In genomic region chr18:48441405-48441881, GRCh38 we compare ENCODE assay signal across 13 cellular contexts. TPM values are rescaled to one million over a fixed set of nuclear protein-coding genes. Genes with fewer than 3 reads are reported as not detected.
A peak's percentile ranks its signal among the peaks of the same experiment; 100 is the strongest.
DNase-seq lines count a peak whose midpoint lies in the region; ATAC-seq and TF ChIP-seq lines count a peak whose summit lies in the region.
"Had no signal": no experiment of that assay in that cellular context is flagged by ENCODE, and none has a peak within 500 bp of the region (broad histone marks: within the 10 kb centered on the region; RNA-seq: fewer than 3 reads in every experiment).

No MANE protein-coding gene starts in this region.

- no peaks in the 10 kb centered on the region for H3K79me1 ChIP-seq in mesendoderm (ENCODE audit: low read length)

- no peaks in the 10 kb centered on the region for H3K9me3 Mint-ChIP-seq in natural killer cell treated with Interleukin-12 subunit alpha and Interleukin-12 subunit beta and Interleukin-15 and Interleukin-18, amount 100 ng/mL, for 72 hours
- H3K9me3 Mint-ChIP-seq: dendritic cell treated with granulocyte-macrophage colony-stimulating factor and Interleukin-4, amounts not matched to agents 40 ng/mL and 50 ng/mL, for 4 days; memory B cell; T-cell had no signal

- H3K23ac ChIP-seq in mesendoderm (ENCODE audit: low read length): no peak overlapping the region

- 23% methylated on average over 12 of the region's 16 CpGs for WGBS in SK-N-SH (ENCODE audit: low lambda C conversion rate)
- 16 to 38% (median 23%) methylated on average over 10 to 16 of the region's 16 CpGs for WGBS in heart left ventricle, 4 donors
- WGBS in mesendoderm (ENCODE audit: extremely low coverage, insufficient coverage, low lambda C conversion rate): no CpG with 5 or more reads among the region's 16 CpGs

- H3K27ac Mint-ChIP-seq in natural killer cell treated with Interleukin-12 subunit alpha and Interleukin-12 subunit beta and Interleukin-15 and Interleukin-18, amount 100 ng/mL, for 72 hours: no peak overlapping the region
- H3K27ac Mint-ChIP-seq: dendritic cell treated with granulocyte-macrophage colony-stimulating factor and Interleukin-4, amounts not matched to agents 40 ng/mL and 50 ng/mL, for 4 days; memory B cell; T-cell had no signal

- H2BK5ac ChIP-seq in mesendoderm (ENCODE audit: low read length): no peak overlapping the region

- no peak for TF ChIP-seq EP300 in SK-N-SH (IDR thresholded peaks at IDR 0.05; ENCODE audit: borderline replicate concordance in 1 of 2, low read depth in 1 of 2, low read length in 1 of 2)

- no peak overlapping the region for H3K18ac ChIP-seq in mesendoderm (ENCODE audit: low read length)

- no peaks in the 10 kb centered on the region for H3K79me2 ChIP-seq in SK-N-SH (ENCODE audit: insufficient read depth)
- no peaks in the 10 kb centered on the region for H3K79me2 ChIP-seq in mesendoderm (ENCODE audit: control insufficient read depth, insufficient read depth, low read length)

- H3F3A ChIP-seq in SK-N-SH (replicated peaks; ENCODE audit: insufficient read depth): no peaks in the 10 kb centered on the region

- H3K36me3 ChIP-seq in SK-N-SH (replicated peaks in 1 of 2; ENCODE audit: control insufficient read depth in 1 of 2, insufficient read depth in 2 of 2, low read length in 1 of 2) (no peaks in the 10 kb centered on the region), heart left ventricle (no peaks in the 10 kb centered on the region), skeletal muscle tissue (ENCODE audit: control insufficient read depth in 3 of 3, insufficient read depth in 3 of 3, low read length in 3 of 3) (no peaks in the 10 kb centered on the region), mesendoderm (ENCODE audit: control insufficient read depth, insufficient read depth, low read length) (no peaks in the 10 kb centered on the region)
- H3K36me3 ChIP-seq: right lobe of liver had no signal

- peaks cover 68% of the 10 kb centered on the region; the same call in 1 of the 2 replicates for H3K27me3 ChIP-seq in SK-N-SH (ENCODE audit: insufficient read depth)
- H3K27me3 ChIP-seq in heart left ventricle: peaks cover 0 to 10% (median 0%) of the 10 kb centered on the region in 9 donors
- no peaks in the 10 kb centered on the region for H3K27me3 ChIP-seq in skeletal muscle tissue (ENCODE audit: control insufficient read depth in 3 of 3, insufficient read depth in 3 of 3, low read length in 3 of 3)
- H3K27me3 ChIP-seq in mesendoderm (ENCODE audit: insufficient read depth, low read length, poor library complexity): no peaks in the 10 kb centered on the region
- H3K27me3 ChIP-seq: right lobe of liver had no signal

- H3K4ac ChIP-seq in mesendoderm (ENCODE audit: low read depth, low read length): no peak overlapping the region

- DNase-seq in M059J (ENCODE audit: low read depth) (peak; percentile 36), SK-N-SH (peak; percentile 48), heart left ventricle (peak in 4 of 5 donors; percentile 43 to 66 (median 48)), NCI-H2081 (lab: John Stamatoyannopoulos, UW) (no peak), epidermal melanocyte (ENCODE audit: insufficient read length, low spot score) (no peak), mesendoderm (no peak)
- no peak for DNase-seq in natural killer cell treated with Interleukin-12 subunit alpha and Interleukin-12 subunit beta and Interleukin-15 and Interleukin-18, amount 100 ng/mL, for 72 hours (ENCODE audit: low spot score)
- DNase-seq: activated naive CD4-positive, alpha-beta T cell treated with Interleukin-2 at 50 U/mL for 16 hours; right lobe of liver; T-cell had no signal

- H4K20me1 ChIP-seq in SK-N-SH (ENCODE audit: insufficient read depth): no peaks in the 10 kb centered on the region

- H3K9me2 ChIP-seq in SK-N-SH: no peaks in the 10 kb centered on the region

- TF ChIP-seq POLR2A in heart left ventricle (IDR thresholded peaks at IDR 0.05): no peak

- no peak for TF ChIP-seq RAD21 in SK-N-SH (IDR thresholded peaks at IDR 0.05; ENCODE audit: low read length)

- H3K36me3 Mint-ChIP-seq in natural killer cell treated with Interleukin-12 subunit alpha and Interleukin-12 subunit beta and Interleukin-15 and Interleukin-18, amount 100 ng/mL, for 72 hours: no peaks in the 10 kb centered on the region
- H3K36me3 Mint-ChIP-seq: memory B cell, T-cell had no signal

- POLR2A ChIA-PET in SK-N-SH (lab: Yijun Ruan, JAX): interaction anchor here (1.0 kb wide), 1 partner anchor 418 kb away, joined by 3 read pairs; no protein-coding TSS in a partner anchor

- H3K27ac ChIP-seq in SK-N-SH (ENCODE audit: low read depth in 2 of 2, low read length in 1 of 2) (peak overlapping the region in 1 of 2 experiments; percentile 43; a peak in 1 of 4 replicates), heart left ventricle (no peak overlapping the region), skeletal muscle tissue (ENCODE audit: low read depth, low read length) (no peak overlapping the region), mesendoderm (ENCODE audit: low read depth, low read length) (no peak overlapping the region)
- H3K27ac ChIP-seq: right lobe of liver had no signal

- no peak overlapping the region for H2BK120ac ChIP-seq in mesendoderm (ENCODE audit: low read depth, low read length)

- no peak overlapping the region for H3K4me3 Mint-ChIP-seq in natural killer cell treated with Interleukin-12 subunit alpha and Interleukin-12 subunit beta and Interleukin-15 and Interleukin-18, amount 100 ng/mL, for 72 hours
- H3K4me3 Mint-ChIP-seq: dendritic cell treated with granulocyte-macrophage colony-stimulating factor and Interleukin-4, amounts not matched to agents 40 ng/mL and 50 ng/mL, for 4 days; memory B cell; T-cell had no signal

- H4K8ac ChIP-seq in mesendoderm (ENCODE audit: low read depth, low read length): no peak overlapping the region

- CTCF ChIA-PET in SK-N-SH (lab: Yijun Ruan, JAX): interaction anchor here (0.9 to 15.1 kb wide), 9 partner anchors 19 to 422 kb away, joined by 3 to 333 read pairs (median 5); no protein-coding TSS in a partner anchor

- H3K27me3 Mint-ChIP-seq in natural killer cell treated with Interleukin-12 subunit alpha and Interleukin-12 subunit beta and Interleukin-15 and Interleukin-18, amount 100 ng/mL, for 72 hours: peaks cover 39 to 50% of the 10 kb centered on the region in 2 donors

- H3K56ac ChIP-seq in mesendoderm (ENCODE audit: low read length): no peak overlapping the region

- no peak overlapping the region for H4K5ac ChIP-seq in mesendoderm (ENCODE audit: low read length)

- no peak overlapping the region for H3K9ac ChIP-seq in SK-N-SH
- peak overlapping the region in 1 of 3 donors; percentile 17 for H3K9ac ChIP-seq in skeletal muscle tissue (ENCODE audit: low read depth in 1 of 3, low read length in 3 of 3)
- no peak overlapping the region for H3K9ac ChIP-seq in mesendoderm (ENCODE audit: low read length)

- no peak overlapping the region for H2BK15ac ChIP-seq in mesendoderm (replicated peaks; ENCODE audit: low read depth)

- TF ChIP-seq CTCF in SK-N-SH (IDR thresholded peaks at IDR 0.05) (no peak), heart left ventricle (IDR thresholded peaks at IDR 0.05) (no peak)

- H3K4me1 Mint-ChIP-seq in natural killer cell treated with Interleukin-12 subunit alpha and Interleukin-12 subunit beta and Interleukin-15 and Interleukin-18, amount 100 ng/mL, for 72 hours (ENCODE audit: low read depth in 2 of 2): peaks cover 0 to 2% of the 10 kb centered on the region in 2 donors
- H3K4me1 Mint-ChIP-seq: memory B cell had no signal

- H2AK5ac ChIP-seq in mesendoderm (ENCODE audit: low read length): no peak overlapping the region

- H3K9me3 ChIP-seq in SK-N-SH: no peaks in the 10 kb centered on the region
- H3K9me3 ChIP-seq in heart left ventricle: no peaks in the 10 kb centered on the region
- no peaks in the 10 kb centered on the region for H3K9me3 ChIP-seq in skeletal muscle tissue (ENCODE audit: control insufficient read depth in 3 of 3, low read length in 3 of 3)
- H3K9me3 ChIP-seq: right lobe of liver had no signal

- ATAC-seq in heart left ventricle: peak in 3 of 4 donors; percentile 42 to 63 (median 62)
- ATAC-seq in natural killer cell treated with Interleukin-12 subunit alpha and Interleukin-12 subunit beta and Interleukin-15 and Interleukin-18, amount 100 ng/mL, for 72 hours: no peak
- ATAC-seq: right lobe of liver, T-cell had no signal

- H2AFZ ChIP-seq in SK-N-SH (ENCODE audit: low read depth): no peak overlapping the region

- peak overlapping the region; percentile 13; the same call in 1 of the 2 replicates for H3K4me2 ChIP-seq in SK-N-SH
- no peak overlapping the region for H3K4me2 ChIP-seq in mesendoderm (ENCODE audit: low read length)

- H3K4me3 ChIP-seq in SK-N-SH (ENCODE audit: low read depth in 2 of 2, low read length in 1 of 2): no peak overlapping the region
- peak overlapping the region in 6 of 12 donors; percentile 2 to 23 (median 16) for H3K4me3 ChIP-seq in heart left ventricle
- peak overlapping the region; percentile 21 to 48 (median 30) for H3K4me3 ChIP-seq in skeletal muscle tissue (ENCODE audit: low read length in 3 of 3)
- no peak overlapping the region for H3K4me3 ChIP-seq in mesendoderm (ENCODE audit: low read length)
- H3K4me3 ChIP-seq: right lobe of liver had no signal

- H3K4me1 ChIP-seq in SK-N-SH (ENCODE audit: control insufficient read depth in 1 of 2, insufficient read depth in 2 of 2, low read depth in 1 of 2, low read length in 1 of 2) (peaks cover 0 to 20% of the 10 kb centered on the region in 2 experiments; a peak in 1 of 4 replicates), heart left ventricle (peaks cover 0 to 26% (median 15%) of the 10 kb centered on the region in 12 donors), skeletal muscle tissue (ENCODE audit: control insufficient read depth in 3 of 3, insufficient read depth in 3 of 3, low read length in 3 of 3) (peaks cover 21 to 23% (median 22%) of the 10 kb centered on the region in 3 donors), mesendoderm (ENCODE audit: control insufficient read depth, low read depth, low read length) (no peaks in the 10 kb centered on the region)

- intact Hi-C loops in heart left ventricle (cut with DNase I): loop anchor here in 8 of 10 donors (10.0 kb wide), 6 partner anchors 107 to 667 kb away; no protein-coding TSS in a partner anchor

TF ChIP-seq in SK-N-SH, 30 proteins besides CTCF, POLR2A, EP300 and RAD21 (continues in another document):
- TF ChIP-seq YY1 (IDR thresholded peaks at IDR 0.05; ENCODE audit: low read depth): no peak

RNA-seq across cellular contexts. Expression of gene ZBTB7C, which starts 32.3 kb away (rescaled TPM):
- not detected in 2 replicates for total RNA-seq in M059J (2014; rRNA removed; shearing (Covaris generic))
- polyA plus RNA-seq in SK-N-SH (2012; rRNA removed): 0.05 and 0.15 TPM in 2 replicates
- 0.08 and 0.12 TPM in 2 replicates for polyA plus RNA-seq in SK-N-SH (2012; cell fraction: cytosol; rRNA removed)
- polyA plus RNA-seq in SK-N-SH (2012; cell fraction: nucleus; rRNA removed): 0.04 and 0.05 TPM in 2 replicates
- 1 to 10 TPM; 1.9 to 7.5 (median 2.4) TPM for total RNA-seq in heart left ventricle
- polyA plus RNA-seq in heart left ventricle: under 1 TPM; 0.68 to 0.99 TPM
- total RNA-seq in skeletal muscle tissue: 2.6 TPM
- polyA plus RNA-seq in mesendoderm (2013, experiment 1 of 2): 0.22 TPM
- 0.14 TPM for polyA plus RNA-seq in mesendoderm (2013, experiment 2 of 2)
- not detected for total RNA-seq in natural killer cell treated with Interleukin-12 subunit alpha and Interleukin-12 subunit beta and Interleukin-15 and Interleukin-18, amount 100 ng/mL, for 72 hours

Comparison
In these comparisons a context has a peak if more than half of its experiments do, and no peak if none do; other contexts are left out.
1. DNase-seq: peak in M059J (single experiment), SK-N-SH (single experiment) and heart left ventricle (4 of 5); none in NCI-H2081 (0 of 2), epidermal melanocyte (single experiment), mesendoderm (single experiment) and natural killer cell treated with Interleukin-12 subunit alpha and Interleukin-12 subunit beta and Interleukin-15 and Interleukin-18, amount 100 ng/mL, for 72 hours (single experiment).
2. H3K4me3 ChIP-seq: peak in skeletal muscle tissue (3 of 3); none in SK-N-SH (0 of 2) and mesendoderm (single experiment).
3. ATAC-seq: peak in heart left ventricle (3 of 4); none in natural killer cell treated with Interleukin-12 subunit alpha and Interleukin-12 subunit beta and Interleukin-15 and Interleukin-18, amount 100 ng/mL, for 72 hours (0 of 2).